35 cellular contexts compared by ENCODE assay signal in genomic region chr15:41610048-41610447, GRCh38. TPM values are rescaled to one million over a fixed set of nuclear protein-coding genes. Genes with fewer than 3 reads are reported as not detected.
DNase-seq lines count a peak whose midpoint lies in the region; ATAC-seq and TF ChIP-seq lines count a peak whose summit lies in the region.
"Had no signal": no experiment of that assay in that cellular context is flagged by ENCODE, and none has a peak within 500 bp of the region (broad histone marks: within the 10 kb centered on the region; RNA-seq: fewer than 3 reads in every experiment).

No MANE protein-coding gene starts in this region.

- in situ Hi-C loops in Panc1 (cut with HindIII; ENCODE audit: low pct_unique_long_range_greater_than_20kb, low sequenced_read_pairs): no loop called here
- in situ Hi-C loops in transverse colon (cut with MboI; ENCODE audit: low pct_ligation_motif_present in 1 of 4, low pct_unique_long_range_greater_than_20kb in 1 of 4, low sequenced_read_pairs in 3 of 4): loop anchor here in 2 of 4 donors (25.0 kb wide), 1 partner anchor 202 kb away; no protein-coding TSS in a partner anchor

- H3K27me3 Mint-ChIP-seq in Caco-2 (ENCODE audit: insufficient read depth, unreplicated experiment): no peaks in the 10 kb centered on the region

- peak overlapping the region; percentile 1 for H3K27ac Mint-ChIP-seq in Caco-2 (ENCODE audit: unreplicated experiment)
- H3K27ac Mint-ChIP-seq: activated B cell treated with CpG ODN at 0.5 μM for 24 hours; activated naive CD8-positive, alpha-beta T cell treated with anti-CD3 and anti-CD28 coated beads, Interleukin-2, amount 10 ng/mL, durations not matched to agents 7 days and 5 days; CD8-positive, alpha-beta memory T cell; stimulated activated naive CD8-positive, alpha-beta T cell treated with anti-CD3 and anti-CD28 coated beads, Interleukin-15, Interleukin-2, amounts not matched to agents 100 ng/mL and 50 ng/mL, for 24 hours had no signal

- H3K36me3 ChIP-seq in Caco-2 (ENCODE audit: control insufficient read depth, insufficient read depth, low read length): no peaks in the 10 kb centered on the region
- H3K36me3 ChIP-seq in Karpas-422 (ENCODE audit: insufficient read depth, low read length): no peaks in the 10 kb centered on the region
- no peaks in the 10 kb centered on the region for H3K36me3 ChIP-seq in Panc1 (ENCODE audit: control insufficient read depth, insufficient read depth, low read length)
- no peaks in the 10 kb centered on the region for H3K36me3 ChIP-seq in transverse colon
- H3K36me3 ChIP-seq: BE2C, left ventricle myocardium inferior, right atrium auricular region, SJSA1, spleen had no signal

- H3K27ac ChIP-seq in Karpas-422 (ENCODE audit: low read length) (no peak overlapping the region), Panc1 (ENCODE audit: low read length) (peak overlapping the region; percentile 68), epithelial cell of prostate (peak overlapping the region; percentile 37), transverse colon (no peak overlapping the region)
- H3K27ac ChIP-seq: left ventricle myocardium inferior, right atrium auricular region, SJSA1, spleen, testis had no signal

- no peak for DNase-seq in Caco-2
- DNase-seq in Karpas-422: no peak
- DNase-seq in Panc1 (ENCODE audit: low read depth, low spot score): no peak
- no peak for DNase-seq in epithelial cell of prostate (ENCODE audit: low read depth, low spot score)
- no peak for DNase-seq in transverse colon
- DNase-seq in activated naive CD4-positive, alpha-beta T cell (lab: John Stamatoyannopoulos, UW): no peak
- DNase-seq: ACHN; activated B cell treated with CpG ODN at 0.5 μM for 24 hours; activated CD4-positive, alpha-beta T cell treated with anti-CD3 and anti-CD28 coated beads, Interleukin-2, amount 50 U/mL, for 1 hour; activated gamma-delta T cell; activated naive CD8-positive, alpha-beta T cell treated with anti-CD3 and anti-CD28 coated beads, Interleukin-2, amount 10 ng/mL, durations not matched to agents 7 days and 5 days; activated T-cell treated with anti-CD3 and anti-CD28 coated beads, Interleukin-2, amount 50 U/mL, for 4 hours; aorta; BE2C; CD8-positive, alpha-beta memory T cell; cortex of kidney; DMS153; effector memory CD4-positive, alpha-beta T cell; erythroblast; HCEC 1CT; islet precursor cell; left ventricle myocardium inferior; mesendoderm; NCI-H1092 treated with DMSO at 0.1 percent for 48 hours; NCI-H1694 treated with DMSO at 0.1 percent for 48 hours; NCI-H526; posterior cingulate gyrus; spleen; stimulated activated CD4-positive, alpha-beta T cell treated with anti-CD3 and anti-CD28 coated beads, Interleukin-2, amount 100 ng/mL, for 24 hours; T-helper 1 cell; testis had no signal

- no peak overlapping the region for H3K4me3 Mint-ChIP-seq in Caco-2 (ENCODE audit: unreplicated experiment)
- H3K4me3 Mint-ChIP-seq: activated B cell treated with CpG ODN at 0.5 μM for 24 hours; activated naive CD8-positive, alpha-beta T cell treated with anti-CD3 and anti-CD28 coated beads, Interleukin-2, amount 10 ng/mL, durations not matched to agents 7 days and 5 days; activated T-cell treated with anti-CD3 and anti-CD28 coated beads, Interleukin-2, amount 50 U/mL, for 4 hours; CD8-positive, alpha-beta memory T cell; stimulated activated naive CD8-positive, alpha-beta T cell treated with anti-CD3 and anti-CD28 coated beads, Interleukin-15, Interleukin-2, amounts not matched to agents 100 ng/mL and 50 ng/mL, for 24 hours had no signal

- BruUV-seq in Caco-2 (replicated peaks; lab: Mats Ljungman, UMichigan): no TSS peak
- no TSS peak for BruUV-seq in Panc1 (replicated peaks; lab: Mats Ljungman, UMichigan)

- H3K79me2 ChIP-seq in Karpas-422 (ENCODE audit: low read length): no peaks in the 10 kb centered on the region

- no peaks in the 10 kb centered on the region for H4K20me1 ChIP-seq in Karpas-422 (ENCODE audit: insufficient read depth, low read depth, low read length)

- 64 to 73% methylated on average over 2 to 4 of the region's 4 CpGs for WGBS in transverse colon (ENCODE audit: low coverage in 1 of 2), 2 donors

- H3K4me3 ChIP-seq in Caco-2 (ENCODE audit: low read depth, low read length): no peak overlapping the region
- H3K4me3 ChIP-seq in Karpas-422 (ENCODE audit: low read length): no peak overlapping the region
- H3K4me3 ChIP-seq in Panc1 (ENCODE audit: low read depth in 2 of 2, low read length in 2 of 2): peak overlapping the region in 1 of 2 experiments; percentile 10; a peak in 1 of 4 replicates
- H3K4me3 ChIP-seq in transverse colon: no peak overlapping the region
- H3K4me3 ChIP-seq: left ventricle myocardium inferior, right atrium auricular region, SJSA1, spleen, testis had no signal

- H2AFZ ChIP-seq in Karpas-422 (ENCODE audit: low read length): 0 out of 2 replicates have a peak overlapping the region, but pooled peaks have one; percentile 83

- no peaks in the 10 kb centered on the region for H3K9me3 ChIP-seq in Caco-2
- H3K9me3 ChIP-seq in Karpas-422 (ENCODE audit: low read length): no peaks in the 10 kb centered on the region
- no peaks in the 10 kb centered on the region for H3K9me3 ChIP-seq in Panc1 (ENCODE audit: control insufficient read depth, insufficient read depth, low read depth, low read length)
- H3K9me3 ChIP-seq in transverse colon: no peaks in the 10 kb centered on the region
- H3K9me3 ChIP-seq: BE2C, right atrium auricular region, SJSA1, spleen, testis had no signal

- H3K4me1 ChIP-seq in Caco-2 (peaks cover 32% of the 10 kb centered on the region), Karpas-422 (ENCODE audit: low read length) (peaks cover 4% of the 10 kb centered on the region; the same call in 1 of the 2 replicates), Panc1 (ENCODE audit: control insufficient read depth, insufficient read depth, low read length) (peaks cover 9% of the 10 kb centered on the region), transverse colon (no peaks in the 10 kb centered on the region)
- H3K4me1 ChIP-seq: BE2C, left ventricle myocardium inferior, right atrium auricular region, spleen, testis had no signal

- TF ChIP-seq EP300 in transverse colon (IDR thresholded peaks at IDR 0.05; ENCODE audit: low read depth): no peak

- no peaks in the 10 kb centered on the region for H3K9me3 Mint-ChIP-seq in Caco-2 (ENCODE audit: unreplicated experiment)
- H3K9me3 Mint-ChIP-seq: activated B cell treated with CpG ODN at 0.5 μM for 24 hours; activated T-cell treated with anti-CD3 and anti-CD28 coated beads, Interleukin-2, amount 50 U/mL, for 4 hours; stimulated activated naive CD8-positive, alpha-beta T cell treated with anti-CD3 and anti-CD28 coated beads, Interleukin-15, Interleukin-2, amounts not matched to agents 100 ng/mL and 50 ng/mL, for 24 hours had no signal

- 0 out of 2 replicates have a peak overlapping the region, but pooled peaks have one; percentile 2 for H3K9ac ChIP-seq in Karpas-422 (ENCODE audit: low read length)

- POLR2A ChIA-PET in Caco-2 (lab: Charles Lee) (no interaction called here), Panc1 (lab: Charles Lee) (no interaction called here)

- no peaks in the 10 kb centered on the region for H3K9me2 ChIP-seq in Karpas-422 (replicated peaks; ENCODE audit: insufficient read depth, low read length)

- peaks cover 38% of the 10 kb centered on the region for H3K4me1 Mint-ChIP-seq in Caco-2 (ENCODE audit: low read depth, unreplicated experiment)
- H3K4me1 Mint-ChIP-seq: activated B cell treated with CpG ODN at 0.5 μM for 24 hours; activated naive CD8-positive, alpha-beta T cell treated with anti-CD3 and anti-CD28 coated beads, Interleukin-2, amount 10 ng/mL, durations not matched to agents 7 days and 5 days; CD8-positive, alpha-beta memory T cell had no signal

- no peak for TF ChIP-seq POLR2A in transverse colon (IDR thresholded peaks at IDR 0.05)

- intact Hi-C loops in Caco-2 (cut with micrococcal nuclease; ENCODE audit: unreplicated experiment) (no loop called here), Panc1 (cut with micrococcal nuclease; ENCODE audit: unreplicated experiment) (no loop called here), transverse colon (cut with DNase I; ENCODE audit: low total_unique reads) (no loop called here)

- H3K27me3 ChIP-seq in Caco-2 (replicated peaks; ENCODE audit: control insufficient read depth, insufficient read depth, low read length) (no peaks in the 10 kb centered on the region), Karpas-422 (ENCODE audit: low read length) (no peaks in the 10 kb centered on the region), Panc1 (ENCODE audit: control insufficient read depth, insufficient read depth, low read length) (no peaks in the 10 kb centered on the region), transverse colon (no peaks in the 10 kb centered on the region)
- H3K27me3 ChIP-seq: BE2C, right atrium auricular region, SJSA1, spleen, testis had no signal

- H3K4me2 ChIP-seq in Karpas-422 (ENCODE audit: low read depth, low read length, poor library complexity, severe bottlenecking): peak overlapping the region; percentile 36

- H3K36me3 Mint-ChIP-seq in Caco-2 (ENCODE audit: insufficient read depth, unreplicated experiment): peaks cover 5% of the 10 kb centered on the region

- peak; percentile 46; the same call in 1 of the 2 replicates for ATAC-seq in Panc1
- ATAC-seq in HG03139 (IDR thresholded peaks at IDR 0.05; ENCODE audit: unreplicated experiment): no peak
- ATAC-seq: activated T-cell treated with anti-CD3 and anti-CD28 coated beads, Interleukin-2, amount 50 U/mL, for 4 hours had no signal

- no peak for TF ChIP-seq CTCF in Caco-2 (IDR thresholded peaks at IDR 0.05; ENCODE audit: insufficient read depth in 1 of 2, low read depth in 1 of 2, low read length in 1 of 2, severe bottlenecking in 1 of 2, unreplicated experiment in 1 of 2)
- TF ChIP-seq CTCF in Panc1 (IDR thresholded peaks at IDR 0.05): no peak
- TF ChIP-seq CTCF in transverse colon (IDR thresholded peaks at IDR 0.05): no peak

- CTCF ChIA-PET in Caco-2 (lab: Charles Lee): no interaction called here
- CTCF ChIA-PET in Panc1 (lab: Charles Lee): no interaction called here

RNA-seq across cellular contexts. Expression of gene MGA, which starts 50.2 kb away (rescaled TPM):
- total RNA-seq in Caco-2 (2022) (59.6 and 60.0 TPM in 2 replicates), Panc1 (2021; ENCODE audit: unreplicated experiment) (43.6 TPM), transverse colon (10 to 100 TPM; 12.3 to 33.2 (median 27.6) TPM)
- 40.0 and 68.1 TPM in 2 replicates for total RNA-seq in Karpas-422 (2014; rRNA removed; shearing (Covaris generic); ENCODE audit: low replicate concordance)
- polyA plus RNA-seq in Panc1 (2012; ENCODE audit: insufficient read length): 9.0 TPM

RNA-seq across cellular contexts. Expression of gene TYRO3, which starts 51.0 kb away (rescaled TPM):
- total RNA-seq in Caco-2 (2022) (118 and 120 TPM in 2 replicates), Panc1 (2021; ENCODE audit: unreplicated experiment) (41.7 TPM), transverse colon (1 to 10 TPM in 1 of 4 donors, under 1 TPM in 2, not detected in 1; 0.60 to 1.6 (median 0.82) TPM)
- total RNA-seq in Karpas-422 (2014; rRNA removed; shearing (Covaris generic); ENCODE audit: low replicate concordance): 0.37 and 1.1 TPM in 2 replicates
- 36.7 TPM for polyA plus RNA-seq in Panc1 (2012; ENCODE audit: insufficient read length)

Comparison
In these comparisons a context has a peak if more than half of its experiments do, and no peak if none do; other contexts are left out.
1. H3K27ac ChIP-seq: peak in Panc1 (single experiment) and epithelial cell of prostate (single experiment); none in Karpas-422 (single experiment) and transverse colon (0 of 4).
2. RNA of gene TYRO3, which starts 51.0 kb away (total RNA-seq): 118 to 120 TPM in Caco-2 and 41.7 TPM in Panc1 (single experiment); 0.60 to 1.6 TPM in transverse colon and 0.37 to 1.1 TPM in Karpas-422; every median in the first group is over 10 times any median in the second.